In the genomic region with DNA sequence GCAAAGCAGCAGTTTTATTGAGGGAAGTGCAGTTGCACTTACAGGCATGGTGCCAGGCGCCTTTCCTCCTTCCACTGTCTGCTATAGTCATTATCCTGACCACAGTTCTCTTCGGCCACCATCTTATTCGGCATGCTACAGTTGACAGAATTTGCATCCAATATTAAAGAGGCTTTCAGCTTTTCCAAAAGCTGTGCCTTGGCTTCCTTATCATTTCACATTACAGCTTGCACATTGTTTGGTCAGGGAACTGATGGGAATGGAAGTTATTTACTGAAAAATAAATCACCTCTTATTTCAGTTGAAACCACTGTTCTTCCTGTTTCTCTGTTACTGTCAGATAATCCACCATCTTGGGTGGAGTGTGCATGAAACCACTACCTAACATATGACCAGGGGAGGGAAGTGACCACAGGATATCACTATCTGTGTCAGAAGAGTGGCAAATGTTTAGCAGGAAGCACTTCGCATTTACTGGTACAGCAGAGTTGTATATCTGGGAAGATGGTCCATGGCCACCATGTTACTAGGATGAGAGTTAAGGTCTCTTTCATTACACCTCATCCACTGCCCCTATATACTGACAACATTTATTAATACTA, we compare ENCODE assay signal across 12 cellular contexts.
A peak's percentile ranks its signal among the peaks of the same experiment; 100 is the strongest.
DNase-seq lines count a peak whose midpoint lies in the region; ATAC-seq and TF ChIP-seq lines count a peak whose summit lies in the region.
"Had no signal": no experiment of that assay in that cellular context is flagged by ENCODE, and none has a peak within 500 bp of the region (broad histone marks: within the 10 kb centered on the region; RNA-seq: fewer than 3 reads in every experiment).

No MANE protein-coding gene starts in this region.

- H3K36me3 ChIP-seq in prostate gland, result no peaks in the 10 kb centered on the region

- H3K36me3 Mint-ChIP-seq in activated naive CD8-positive, alpha-beta T cell treated with anti-CD3 and anti-CD28 coated beads, Interleukin-2, amount 10 ng/mL, durations not matched to agents 7 days and 5 days, result peaks cover 6% of the 10 kb centered on the region
- H3K36me3 Mint-ChIP-seq in activated naive CD8-positive, alpha-beta T cell treated with anti-CD3 and anti-CD28 coated beads for 36 hours, result no peaks in the 10 kb centered on the region
- H3K36me3 Mint-ChIP-seq in activated T-helper 17 cell treated with anti-CD3 and anti-CD28 coated beads, Interleukin-2, amount 50 U/mL, for 72 hours (ENCODE audit: low read depth), result no peaks in the 10 kb centered on the region
- H3K36me3 Mint-ChIP-seq in stimulated activated naive B cell treated with anti-CD40 and anti-IgM and Interleukin-4, amounts not matched to agents 10 μg/mL and 1 μg/mL and 100 μg/mL, for 72 hours, result no peaks in the 10 kb centered on the region

- H3K4me1 ChIP-seq in prostate gland (replicated peaks), result no peaks in the 10 kb centered on the region

- no peak overlapping the region for H3K4me3 ChIP-seq in HL-60 (replicated peaks; ENCODE audit: insufficient read depth, low read length)
- H3K4me3 ChIP-seq in prostate gland, result no peak overlapping the region

- POLR2A ChIA-PET in activated naive CD8-positive, alpha-beta T cell treated with anti-CD3 and anti-CD28 coated beads, Interleukin-2, amount 10 ng/mL, durations not matched to agents 7 days and 5 days (lab: Charles Lee), result interaction anchor here (0.5 kb wide), 1 partner anchor 27 kb away, joined by 4 read pairs; no protein-coding TSS in a partner anchor

- H3K27ac ChIP-seq in HL-60 (replicated peaks) (peak overlapping the region; percentile 49), prostate gland (no peak overlapping the region)

- intact Hi-C loops in prostate gland (cut with DNase I), result no loop called here

- WGBS in prostate gland, result 95% methylated on average over 4 of the region's 4 CpGs

- H3K9me3 Mint-ChIP-seq in activated naive CD8-positive, alpha-beta T cell treated with anti-CD3 and anti-CD28 coated beads, Interleukin-2, amount 10 ng/mL, durations not matched to agents 7 days and 5 days, result no peaks in the 10 kb centered on the region
- no peaks in the 10 kb centered on the region for H3K9me3 Mint-ChIP-seq in activated naive CD8-positive, alpha-beta T cell treated with anti-CD3 and anti-CD28 coated beads for 36 hours
- no peaks in the 10 kb centered on the region for H3K9me3 Mint-ChIP-seq in activated T-helper 17 cell treated with anti-CD3 and anti-CD28 coated beads, Interleukin-2, amount 50 U/mL, for 72 hours
- no peaks in the 10 kb centered on the region for H3K9me3 Mint-ChIP-seq in stimulated activated naive B cell treated with anti-CD40 and anti-IgM and Interleukin-4, amounts not matched to agents 10 μg/mL and 1 μg/mL and 100 μg/mL, for 72 hours
- H3K9me3 Mint-ChIP-seq: stimulated activated naive CD8-positive, alpha-beta T cell treated with anti-CD3 and anti-CD28 coated beads, Interleukin-15, Interleukin-2, amounts not matched to agents 100 ng/mL and 50 ng/mL, for 24 hours had no signal

- peaks cover 48% of the 10 kb centered on the region for H3K4me1 Mint-ChIP-seq in activated naive CD8-positive, alpha-beta T cell treated with anti-CD3 and anti-CD28 coated beads, Interleukin-2, amount 10 ng/mL, durations not matched to agents 7 days and 5 days
- H3K4me1 Mint-ChIP-seq in activated naive CD8-positive, alpha-beta T cell treated with anti-CD3 and anti-CD28 coated beads for 36 hours, result peaks cover 18% of the 10 kb centered on the region
- H3K4me1 Mint-ChIP-seq in activated T-helper 17 cell treated with anti-CD3 and anti-CD28 coated beads, Interleukin-2, amount 50 U/mL, for 72 hours, result peaks cover 35% of the 10 kb centered on the region
- H3K4me1 Mint-ChIP-seq in stimulated activated naive B cell treated with anti-CD40 and anti-IgM and Interleukin-4, amounts not matched to agents 10 μg/mL and 1 μg/mL and 100 μg/mL, for 72 hours, result peaks cover 17 to 22% of the 10 kb centered on the region in 2 donors

- H3K27me3 ChIP-seq in HL-60 (ENCODE audit: insufficient read depth, poor library complexity, severe bottlenecking), result no peaks in the 10 kb centered on the region
- no peaks in the 10 kb centered on the region for H3K27me3 ChIP-seq in prostate gland (replicated peaks; ENCODE audit: insufficient read depth)

- no peak for TF ChIP-seq POLR2A in prostate gland (IDR thresholded peaks at IDR 0.05)

- ATAC-seq in activated naive CD8-positive, alpha-beta T cell treated with anti-CD3 and anti-CD28 coated beads, Interleukin-2, amount 10 ng/mL, durations not matched to agents 7 days and 5 days (ENCODE audit: low read depth), result peak; percentile 75
- ATAC-seq in activated T-helper 17 cell treated with anti-CD3 and anti-CD28 coated beads, Interleukin-2, amount 50 U/mL, for 72 hours (replicated peaks), result peak; percentile 72
- peak; percentile 63 to 64 for ATAC-seq in stimulated activated naive B cell treated with anti-CD40 and anti-IgM and Interleukin-4, amounts not matched to agents 10 μg/mL and 1 μg/mL and 100 μg/mL, for 72 hours (replicated peaks)
- ATAC-seq in GM21515 (IDR thresholded peaks at IDR 0.05; ENCODE audit: unreplicated experiment), result no peak

- peaks cover 3% of the 10 kb centered on the region for H3K27me3 Mint-ChIP-seq in activated naive CD8-positive, alpha-beta T cell treated with anti-CD3 and anti-CD28 coated beads, Interleukin-2, amount 10 ng/mL, durations not matched to agents 7 days and 5 days
- H3K27me3 Mint-ChIP-seq in activated naive CD8-positive, alpha-beta T cell treated with anti-CD3 and anti-CD28 coated beads for 36 hours, result no peaks in the 10 kb centered on the region
- H3K27me3 Mint-ChIP-seq in activated T-helper 17 cell treated with anti-CD3 and anti-CD28 coated beads, Interleukin-2, amount 50 U/mL, for 72 hours, result no peaks in the 10 kb centered on the region
- no peaks in the 10 kb centered on the region for H3K27me3 Mint-ChIP-seq in stimulated activated naive B cell treated with anti-CD40 and anti-IgM and Interleukin-4, amounts not matched to agents 10 μg/mL and 1 μg/mL and 100 μg/mL, for 72 hours
- H3K27me3 Mint-ChIP-seq: stimulated activated naive CD8-positive, alpha-beta T cell treated with anti-CD3 and anti-CD28 coated beads, Interleukin-15, Interleukin-2, amounts not matched to agents 100 ng/mL and 50 ng/mL, for 24 hours had no signal

- peak overlapping the region; percentile 52 for H3K4me3 Mint-ChIP-seq in activated naive CD8-positive, alpha-beta T cell treated with anti-CD3 and anti-CD28 coated beads, Interleukin-2, amount 10 ng/mL, durations not matched to agents 7 days and 5 days
- no peak overlapping the region for H3K4me3 Mint-ChIP-seq in activated naive CD8-positive, alpha-beta T cell treated with anti-CD3 and anti-CD28 coated beads for 36 hours
- peak overlapping the region; percentile 31 for H3K4me3 Mint-ChIP-seq in activated T-helper 17 cell treated with anti-CD3 and anti-CD28 coated beads, Interleukin-2, amount 50 U/mL, for 72 hours
- no peak overlapping the region for H3K4me3 Mint-ChIP-seq in stimulated activated naive B cell treated with anti-CD40 and anti-IgM and Interleukin-4, amounts not matched to agents 10 μg/mL and 1 μg/mL and 100 μg/mL, for 72 hours
- H3K4me3 Mint-ChIP-seq: stimulated activated naive CD8-positive, alpha-beta T cell treated with anti-CD3 and anti-CD28 coated beads, Interleukin-15, Interleukin-2, amounts not matched to agents 100 ng/mL and 50 ng/mL, for 24 hours had no signal

- TF ChIP-seq CTCF in HL-60 (IDR thresholded peaks at IDR 0.05; ENCODE audit: insufficient read depth, low read length), result no peak
- no peak for TF ChIP-seq CTCF in prostate gland (IDR thresholded peaks at IDR 0.05)

- H3K9me3 ChIP-seq in prostate gland, result no peaks in the 10 kb centered on the region

- peak overlapping the region; percentile 79 for H3K27ac Mint-ChIP-seq in activated naive CD8-positive, alpha-beta T cell treated with anti-CD3 and anti-CD28 coated beads, Interleukin-2, amount 10 ng/mL, durations not matched to agents 7 days and 5 days
- H3K27ac Mint-ChIP-seq in activated naive CD8-positive, alpha-beta T cell treated with anti-CD3 and anti-CD28 coated beads for 36 hours, result no peak overlapping the region
- H3K27ac Mint-ChIP-seq in activated T-helper 17 cell treated with anti-CD3 and anti-CD28 coated beads, Interleukin-2, amount 50 U/mL, for 72 hours, result peak overlapping the region; percentile 53
- no peak overlapping the region for H3K27ac Mint-ChIP-seq in stimulated activated naive B cell treated with anti-CD40 and anti-IgM and Interleukin-4, amounts not matched to agents 10 μg/mL and 1 μg/mL and 100 μg/mL, for 72 hours
- H3K27ac Mint-ChIP-seq: stimulated activated naive CD8-positive, alpha-beta T cell treated with anti-CD3 and anti-CD28 coated beads, Interleukin-15, Interleukin-2, amounts not matched to agents 100 ng/mL and 50 ng/mL, for 24 hours had no signal

- no peak for DNase-seq in activated naive CD8-positive, alpha-beta T cell treated with anti-CD3 and anti-CD28 coated beads, Interleukin-2, amount 10 ng/mL, durations not matched to agents 7 days and 5 days
- DNase-seq in activated naive CD8-positive, alpha-beta T cell treated with anti-CD3 and anti-CD28 coated beads for 36 hours, result no peak
- DNase-seq in HL-60 (ENCODE audit: low read depth in 1 of 2, low spot score in 1 of 2) (peak in 1 of 2 experiments; percentile 72), HuH-7.5 (ENCODE audit: low spot score) (no peak), prostate gland (ENCODE audit: low spot score) (no peak)
- no peak for DNase-seq in stimulated activated naive B cell treated with anti-CD40 and anti-IgM and Interleukin-4, amounts not matched to agents 10 μg/mL and 1 μg/mL and 100 μg/mL, for 72 hours
- DNase-seq: dermis blood vessel endothelial cell, NCI-H526 treated with DMSO at 0.1 percent for 48 hours, T-helper 9 cell had no signal

Comparison
In these comparisons a context has a peak if more than half of its experiments do, and no peak if none do; other contexts are left out.
1. H3K27ac Mint-ChIP-seq: peak in activated naive CD8-positive, alpha-beta T cell treated with anti-CD3 and anti-CD28 coated beads, Interleukin-2, amount 10 ng/mL, durations not matched to agents 7 days and 5 days (single experiment) and activated T-helper 17 cell treated with anti-CD3 and anti-CD28 coated beads, Interleukin-2, amount 50 U/mL, for 72 hours (single experiment); none in activated naive CD8-positive, alpha-beta T cell treated with anti-CD3 and anti-CD28 coated beads for 36 hours (single experiment) and stimulated activated naive B cell treated with anti-CD40 and anti-IgM and Interleukin-4, amounts not matched to agents 10 μg/mL and 1 μg/mL and 100 μg/mL, for 72 hours (single experiment).
2. H3K4me3 Mint-ChIP-seq: peak in activated naive CD8-positive, alpha-beta T cell treated with anti-CD3 and anti-CD28 coated beads, Interleukin-2, amount 10 ng/mL, durations not matched to agents 7 days and 5 days (single experiment) and activated T-helper 17 cell treated with anti-CD3 and anti-CD28 coated beads, Interleukin-2, amount 50 U/mL, for 72 hours (single experiment); none in activated naive CD8-positive, alpha-beta T cell treated with anti-CD3 and anti-CD28 coated beads for 36 hours (single experiment) and stimulated activated naive B cell treated with anti-CD40 and anti-IgM and Interleukin-4, amounts not matched to agents 10 μg/mL and 1 μg/mL and 100 μg/mL, for 72 hours (0 of 2).